14 cellular contexts compared by ENCODE assay signal in the genomic region with DNA sequence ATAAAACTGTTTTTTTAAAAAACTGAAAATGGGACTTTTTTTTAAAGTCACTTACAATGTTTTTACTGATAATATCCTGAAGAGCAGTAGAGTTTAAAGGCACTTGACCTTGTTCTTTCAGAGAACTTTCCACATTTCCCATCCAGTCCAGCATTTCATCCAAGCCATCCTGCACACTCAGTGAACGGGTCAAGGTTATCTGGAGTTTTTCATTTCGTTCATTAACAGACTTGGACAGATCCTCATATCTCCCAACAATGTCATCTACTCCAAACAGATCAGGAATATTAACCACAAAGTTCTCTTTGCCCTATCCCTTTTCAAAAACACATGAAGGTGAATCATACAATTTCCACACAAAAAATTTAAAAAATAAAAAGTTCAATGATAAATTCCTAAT.
DNase-seq lines count a peak whose midpoint lies in the region; ATAC-seq and TF ChIP-seq lines count a peak whose summit lies in the region.
"Had no signal": no experiment of that assay in that cellular context is flagged by ENCODE, and none has a peak within 500 bp of the region (broad histone marks: within the 10 kb centered on the region; RNA-seq: fewer than 3 reads in every experiment).

No MANE protein-coding gene starts in this region.

- no peak for ATAC-seq in gastroesophageal sphincter
- ATAC-seq in GM21576 (IDR thresholded peaks at IDR 0.05; ENCODE audit: unreplicated experiment): no peak
- no peak for ATAC-seq in GM18505 (IDR thresholded peaks at IDR 0.05; ENCODE audit: unreplicated experiment)
- no peak for ATAC-seq in activated CD4-positive, CD25-positive, alpha-beta regulatory T cell treated with anti-CD3 and anti-CD28 coated beads, Interleukin-2, amount 50 U/mL, for 24 hours

- H3K27me3 ChIP-seq in gastroesophageal sphincter: no peaks in the 10 kb centered on the region
- H3K27me3 ChIP-seq: Peyer's patch had no signal

- H3K4me3 Mint-ChIP-seq in HFFc6 (no peak overlapping the region), mesothelial cell of epicardium (no peak overlapping the region)

- no peak for TF ChIP-seq EP300 in gastroesophageal sphincter (IDR thresholded peaks at IDR 0.05)

- DNase-seq in HFFc6 (no peak), SK-N-DZ (ENCODE audit: low spot score) (peak; percentile 84), mesothelial cell of epicardium (ENCODE audit: low spot score in 2 of 2, unreplicated experiment in 2 of 2) (no peak)
- DNase-seq: EL, NCI-H1048, NCI-H146, NCI-H2081, Peyer's patch, SHP77 treated with DMSO at 0.1 percent for 48 hours had no signal

- H3K9me3 Mint-ChIP-seq in HFFc6 (no peaks in the 10 kb centered on the region), mesothelial cell of epicardium (no peaks in the 10 kb centered on the region)

- H3K9me3 ChIP-seq in gastroesophageal sphincter: no peaks in the 10 kb centered on the region
- H3K9me3 ChIP-seq: Peyer's patch had no signal

- H3K36me3 Mint-ChIP-seq in HFFc6 (ENCODE audit: low read depth) (peaks cover 22% of the 10 kb centered on the region), mesothelial cell of epicardium (peaks cover 14% of the 10 kb centered on the region)

- H3K4me1 ChIP-seq in gastroesophageal sphincter: peaks cover 0 to 39% (median 8%) of the 10 kb centered on the region in 3 donors
- H3K4me1 ChIP-seq: Peyer's patch had no signal

- H3K27ac Mint-ChIP-seq in HFFc6 (peak overlapping the region; percentile 1), mesothelial cell of epicardium (peak overlapping the region; percentile 37)

- peak overlapping the region in 3 of 4 donors; percentile 34 to 64 (median 47) for H3K27ac ChIP-seq in gastroesophageal sphincter
- H3K27ac ChIP-seq: C4-2B, Peyer's patch had no signal

- TF ChIP-seq POLR2A in gastroesophageal sphincter (IDR thresholded peaks at IDR 0.05) (no peak), GM18505 (IDR thresholded peaks at IDR 0.05; ENCODE audit: borderline replicate concordance, extremely low read depth, insufficient read depth, insufficient read length) (no peak)

- H3K4me3 ChIP-seq in gastroesophageal sphincter: no peak overlapping the region
- H3K4me3 ChIP-seq: Peyer's patch had no signal

- TF ChIP-seq CTCF in HFFc6 (IDR thresholded peaks at IDR 0.05) (no peak), gastroesophageal sphincter (IDR thresholded peaks at IDR 0.05) (no peak), mesothelial cell of epicardium (IDR thresholded peaks at IDR 0.05; ENCODE audit: unreplicated experiment) (no peak)

- H3K36me3 ChIP-seq in gastroesophageal sphincter: peaks cover 0 to 18% of the 10 kb centered on the region in 2 donors

- 5 to 15% methylated on average over 2 of the region's 2 CpGs for WGBS in gastroesophageal sphincter (ENCODE audit: low coverage in 1 of 2), 2 donors

- peaks cover 23% of the 10 kb centered on the region for H3K4me1 Mint-ChIP-seq in HFFc6 (ENCODE audit: low read depth)
- H3K4me1 Mint-ChIP-seq in mesothelial cell of epicardium: peaks cover 19% of the 10 kb centered on the region

- H3K27me3 Mint-ChIP-seq in HFFc6 (ENCODE audit: insufficient read depth): peaks cover 9% of the 10 kb centered on the region; the same call in 1 of the 2 replicates
- no peaks in the 10 kb centered on the region for H3K27me3 Mint-ChIP-seq in mesothelial cell of epicardium (ENCODE audit: low read depth)
